Comparison of ENCODE assay signal across 8 cellular contexts in genomic region chrX:15855562-15856256, GRCh38. TPM values are rescaled to one million over a fixed set of nuclear protein-coding genes. Genes with fewer than 3 reads are reported as not detected.
DNase-seq lines count a peak whose midpoint lies in the region; ATAC-seq and TF ChIP-seq lines count a peak whose summit lies in the region.

No MANE protein-coding gene starts in this region.

- H3K36me3 ChIP-seq in OCI-LY7 (ENCODE audit: insufficient read depth, low read length) (peaks cover 16% of the 10 kb centered on the region), ovary (no peaks in the 10 kb centered on the region)
- H3K36me3 ChIP-seq in effector memory CD4-positive, alpha-beta T cell (ENCODE audit: control insufficient read depth, insufficient read depth, low read length), result no peaks in the 10 kb centered on the region

- H3K9me2 ChIP-seq in OCI-LY7 (ENCODE audit: insufficient read depth, low read length), result no peaks in the 10 kb centered on the region

- TF ChIP-seq CTCF in OCI-LY7 (conservative IDR thresholded peaks at IDR 0.05; ENCODE audit: low read length), result no peak
- no peak for TF ChIP-seq CTCF in ovary (IDR thresholded peaks at IDR 0.05)

- POLR2A ChIA-PET in OCI-LY7 (lab: Charles Lee), result interaction anchor here (0.9 to 1.4 kb wide), 9 partner anchors 10 to 949 kb away, joined by 3 to 4 read pairs (median 4); no protein-coding TSS in a partner anchor

- peak overlapping the region; percentile 83 for H3K4me3 ChIP-seq in OCI-LY7 (ENCODE audit: low read depth, low read length, poor library complexity, severe bottlenecking)
- H3K4me3 ChIP-seq in effector memory CD4-positive, alpha-beta T cell (ENCODE audit: insufficient read depth, low read depth, low read length, poor library complexity, severe bottlenecking), result peak overlapping the region; percentile 60
- peak overlapping the region; percentile 65 for H3K4me3 ChIP-seq in ovary

- peak overlapping the region; percentile 99 for H3K4me2 ChIP-seq in OCI-LY7 (ENCODE audit: low read length)

- intact Hi-C loops in OCI-LY7 (cut with micrococcal nuclease; ENCODE audit: unreplicated experiment) (loop anchor here (1.0 to 5.0 kb wide), 3 partner anchors 65 to 281 kb away; partner anchors contain the start of gene ZRSR2), ovary (cut with DNase I) (no loop called here)

- H3K4me1 ChIP-seq in OCI-LY7 (ENCODE audit: insufficient read depth, low read length, poor library complexity, severe bottlenecking), result peaks cover 33% of the 10 kb centered on the region
- H3K4me1 ChIP-seq in effector memory CD4-positive, alpha-beta T cell (ENCODE audit: control insufficient read depth, insufficient read depth, low read length, poor library complexity, severe bottlenecking), result peaks cover 4% of the 10 kb centered on the region
- peaks cover 2% of the 10 kb centered on the region for H3K4me1 ChIP-seq in ovary (ENCODE audit: insufficient read depth)

- CTCF ChIA-PET in OCI-LY7 (lab: Charles Lee; ENCODE audit: unreplicated experiment), result no interaction called here

- no peaks in the 10 kb centered on the region for H4K20me1 ChIP-seq in OCI-LY7 (ENCODE audit: insufficient read depth, low read length)

- H3K9me3 ChIP-seq in OCI-LY7 (ENCODE audit: low read length), result no peaks in the 10 kb centered on the region
- no peaks in the 10 kb centered on the region for H3K9me3 ChIP-seq in effector memory CD4-positive, alpha-beta T cell (ENCODE audit: control insufficient read depth, low read length)
- no peaks in the 10 kb centered on the region for H3K9me3 ChIP-seq in ovary

- H3K27me3 ChIP-seq in effector memory CD4-positive, alpha-beta T cell (replicated peaks; ENCODE audit: control insufficient read depth, insufficient read depth, low read length, poor library complexity, severe bottlenecking), result no peaks in the 10 kb centered on the region
- no peaks in the 10 kb centered on the region for H3K27me3 ChIP-seq in ovary

- no peak for TF ChIP-seq POLR2A in ovary (IDR thresholded peaks at IDR 0.05)

- peak overlapping the region; percentile 98 for H2AFZ ChIP-seq in OCI-LY7 (ENCODE audit: low read length)

- H3K79me2 ChIP-seq in OCI-LY7 (ENCODE audit: insufficient read depth, low read depth, low read length), result peaks cover 21% of the 10 kb centered on the region; the same call in 1 of the 2 replicates

- no peak for ATAC-seq in GM21515 (IDR thresholded peaks at IDR 0.05; ENCODE audit: unreplicated experiment)

- DNase-seq in NCI-H146 (lab: John Stamatoyannopoulos, UW), result peak; percentile 48
- no peak for DNase-seq in NCI-H146 treated with DMSO at 0.1 percent for 48 hours (lab: John Stamatoyannopoulos, UW; ENCODE audit: unreplicated experiment)
- peak; percentile 28 for DNase-seq in OCI-LY7 (ENCODE audit: low spot score)
- DNase-seq in effector memory CD4-positive, alpha-beta T cell, result no peak
- DNase-seq in ovary, result no peak
- DNase-seq in occipital lobe (lab: John Stamatoyannopoulos, UW), result no peak
- no peak for DNase-seq in AML-193 (lab: John Stamatoyannopoulos, UW)

- WGBS in ovary, 3 donors, result 11 to 15% (median 13%) methylated on average over 16 of the region's 16 CpGs

- H3K27ac ChIP-seq in OCI-LY7 (ENCODE audit: low read depth, low read length, poor library complexity, severe bottlenecking) (peak overlapping the region; percentile 95), ovary (peak overlapping the region; percentile 53 to 75)
- peak overlapping the region; percentile 73 for H3K27ac ChIP-seq in effector memory CD4-positive, alpha-beta T cell (ENCODE audit: insufficient read depth, low read length, poor library complexity, severe bottlenecking)

- TSS peak; percentile 88 for BruUV-seq in OCI-LY7 (replicated peaks; lab: Mats Ljungman, UMichigan)

- no peak for TF ChIP-seq EP300 in ovary (IDR thresholded peaks at IDR 0.05)

RNA-seq across cellular contexts. Expression of gene AP1S2, which starts 1.1 kb away (rescaled TPM):
- total RNA-seq in OCI-LY7 (2014; rRNA removed; shearing (Covaris generic)), result 40.2 and 47.0 TPM in 2 replicates
- total RNA-seq in OCI-LY7 (2022) (42.7 and 49.5 TPM in 2 replicates), ovary (10 to 100 TPM; 13.0 to 25.1 (median 16.6) TPM), occipital lobe (259 TPM)
- 10 to 100 TPM; 15.5 to 33.1 TPM for polyA plus RNA-seq in ovary

Comparison
In these comparisons a context has a peak if more than half of its experiments do, and no peak if none do; other contexts are left out.
1. DNase-seq: peak in NCI-H146 (single experiment) and OCI-LY7 (single experiment); none in NCI-H146 treated with DMSO at 0.1 percent for 48 hours (single experiment), effector memory CD4-positive, alpha-beta T cell (0 of 3), ovary (0 of 5), occipital lobe (single experiment) and AML-193 (0 of 2).
2. Peak in every context shown above with its lines, with median percentiles within 50 percentile points of each other: H3K27ac ChIP-seq and H3K4me3 ChIP-seq.